22 cellular contexts compared by ENCODE assay signal in the genomic region with DNA sequence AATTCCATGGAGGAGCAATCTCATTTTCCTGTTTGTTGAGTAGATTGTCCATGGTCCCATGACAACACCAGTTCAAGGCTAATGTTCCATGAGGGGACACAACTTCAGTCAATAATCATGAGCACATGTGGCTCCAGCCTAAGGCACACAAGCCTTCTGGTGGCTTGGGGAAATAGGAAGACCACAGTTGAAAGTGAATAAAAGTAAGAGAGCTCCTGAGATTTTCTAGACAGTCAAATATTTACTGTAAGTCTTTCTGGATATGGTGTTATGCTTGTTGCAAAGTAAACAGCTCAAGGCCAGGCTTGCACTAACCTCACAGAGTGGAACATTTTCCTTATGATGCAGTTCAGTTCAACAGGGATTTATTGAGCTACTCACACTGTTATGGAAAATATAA.
"Had no signal": no experiment of that assay in that cellular context is flagged by ENCODE, and none has a peak within 500 bp of the region (broad histone marks: within the 10 kb centered on the region; RNA-seq: fewer than 3 reads in every experiment).

No MANE protein-coding gene starts in this region.

- H2AFZ ChIP-seq: hepatocyte had no signal

- H3K27ac Mint-ChIP-seq: activated CD4-positive, alpha-beta memory T cell treated with anti-CD3 and anti-CD28 coated beads, Interleukin-2, amount 10 ng/mL, durations not matched to agents 7 days and 5 days; activated naive CD8-positive, alpha-beta T cell treated with anti-CD3 and anti-CD28 coated beads, Interleukin-2, amount 10 ng/mL, durations not matched to agents 7 days and 5 days; activated T-helper 2 cell treated with anti-CD3 and anti-CD28 coated beads, Interferon-gamma antibody, Interleukin-2, Interleukin-4, amounts not matched to agents 10 μg/mL and 5 μg/mL and 100 μg/mL, durations not matched to agents 14 hours and 24 hours and 36 hours; mesothelial cell of epicardium; nephron; stimulated activated memory B cell treated with anti-CD40 and anti-IgM and Interleukin-4, amounts not matched to agents 10 μg/mL and 1 μg/mL and 100 μg/mL, for 72 hours had no signal

- H3K27me3 ChIP-seq: body of pancreas, hepatocyte, spleen, testis, upper lobe of right lung had no signal

- H3K27ac ChIP-seq: body of pancreas, hepatocyte, lower lobe of right lung, spleen, testis, upper lobe of right lung had no signal

- H3K4me1 ChIP-seq: lower lobe of right lung, spleen, testis, upper lobe of right lung had no signal

- H3K27me3 Mint-ChIP-seq: activated CD4-positive, alpha-beta memory T cell treated with anti-CD3 and anti-CD28 coated beads, Interleukin-2, amount 10 ng/mL, durations not matched to agents 7 days and 5 days; activated naive CD8-positive, alpha-beta T cell treated with anti-CD3 and anti-CD28 coated beads, Interleukin-2, amount 10 ng/mL, durations not matched to agents 7 days and 5 days; central memory CD8-positive, alpha-beta T cell; stimulated activated memory B cell treated with anti-CD40 and anti-IgM and Interleukin-4, amounts not matched to agents 10 μg/mL and 1 μg/mL and 100 μg/mL, for 72 hours had no signal

- H3K4me2 ChIP-seq: hepatocyte had no signal

- H3K4me3 Mint-ChIP-seq: activated CD4-positive, alpha-beta memory T cell treated with anti-CD3 and anti-CD28 coated beads, Interleukin-2, amount 10 ng/mL, durations not matched to agents 7 days and 5 days; activated naive CD8-positive, alpha-beta T cell treated with anti-CD3 and anti-CD28 coated beads, Interleukin-2, amount 10 ng/mL, durations not matched to agents 7 days and 5 days; central memory CD8-positive, alpha-beta T cell; mesothelial cell of epicardium; nephron; stimulated activated memory B cell treated with anti-CD40 and anti-IgM and Interleukin-4, amounts not matched to agents 10 μg/mL and 1 μg/mL and 100 μg/mL, for 72 hours had no signal

- H3K4me1 Mint-ChIP-seq: mesothelial cell of epicardium had no signal

- ATAC-seq: body of pancreas; left cardiac atrium; lower lobe of right lung; stimulated activated memory B cell treated with anti-CD40 and anti-IgM and Interleukin-4, amounts not matched to agents 10 μg/mL and 1 μg/mL and 100 μg/mL, for 72 hours; upper lobe of right lung had no signal

- H3K36me3 ChIP-seq: lower lobe of right lung, spleen, upper lobe of right lung had no signal

- H3K9me3 ChIP-seq: body of pancreas, testis had no signal

- DNase-seq: activated CD4-positive, alpha-beta memory T cell treated with anti-CD3 and anti-CD28 coated beads, Interleukin-2, amount 10 ng/mL, durations not matched to agents 7 days and 5 days; activated CD4-positive, alpha-beta T cell treated with anti-CD3 and anti-CD28 coated beads for 4 hours; activated naive CD4-positive, alpha-beta T cell treated with Interleukin-2 at 50 U/mL for 16 hours; activated naive CD8-positive, alpha-beta T cell treated with anti-CD3 and anti-CD28 coated beads, Interleukin-2, amount 10 ng/mL, durations not matched to agents 7 days and 5 days; activated T-cell treated with anti-CD3 and anti-CD28 coated beads, Interleukin-2, amount 50 U/mL, for 1 hour; effector CD8-positive, alpha-beta T cell; foreskin fibroblast; left cardiac atrium; lower lobe of right lung; nucleus accumbens; retina; spleen; stimulated activated CD4-positive, alpha-beta T cell treated with anti-CD3 and anti-CD28 coated beads, Interleukin-4, amount 100 ng/mL, for 4 hours; testis; upper lobe of right lung had no signal

- H3K4me3 ChIP-seq: body of pancreas, hepatocyte, lower lobe of right lung, spleen, testis, upper lobe of right lung had no signal
